ENCODE assay signal across 8 cellular contexts in genomic region chr17:14068542-14069250, GRCh38.
A peak's percentile ranks its signal among the peaks of the same experiment; 100 is the strongest.
DNase-seq lines count a peak whose midpoint lies in the region; ATAC-seq lines count a peak whose summit lies in the region.

No MANE protein-coding gene starts in this region.

- peak overlapping the region; percentile 98 for H3K4me3 Mint-ChIP-seq in T-helper 2 cell treated with Interferon-gamma antibody and Interleukin-4, amounts not matched to agents 5 μg/mL and 100 μg/mL, for 36 hours

- H3K9me3 ChIP-seq in iPS-15b (ENCODE audit: control insufficient read depth, insufficient read depth, low read length) (no peaks in the 10 kb centered on the region), stomach smooth muscle (ENCODE audit: control insufficient read depth in 2 of 2, low read length in 2 of 2) (no peaks in the 10 kb centered on the region)

- DNase-seq in T-helper 2 cell treated with Interferon-gamma antibody and Interleukin-4, amounts not matched to agents 5 μg/mL and 100 μg/mL, for 36 hours (ENCODE audit: low spot score) = no peak
- DNase-seq in NCI-H1694 treated with DMSO at 0.1 percent for 48 hours (lab: John Stamatoyannopoulos, UW) (no peak), head of caudate nucleus (no peak), NCI-H1092 treated with DMSO at 0.1 percent for 48 hours (lab: John Stamatoyannopoulos, UW) (no peak)

- peaks cover 60% of the 10 kb centered on the region for H3K36me3 Mint-ChIP-seq in T-helper 2 cell treated with Interferon-gamma antibody and Interleukin-4, amounts not matched to agents 5 μg/mL and 100 μg/mL, for 36 hours (ENCODE audit: low read depth)

- intact Hi-C loops in head of caudate nucleus (cut with DNase I) = no loop called here

- H3K9me3 Mint-ChIP-seq in T-helper 2 cell treated with Interferon-gamma antibody and Interleukin-4, amounts not matched to agents 5 μg/mL and 100 μg/mL, for 36 hours = peaks cover 10% of the 10 kb centered on the region

- peaks cover 7% of the 10 kb centered on the region for H3K36me3 ChIP-seq in iPS-15b (ENCODE audit: control insufficient read depth, insufficient read depth, low read length)
- no peaks in the 10 kb centered on the region for H3K36me3 ChIP-seq in stomach smooth muscle (ENCODE audit: control insufficient read depth in 2 of 2, insufficient read depth in 2 of 2, low read length in 2 of 2)

- H3K4me1 ChIP-seq in iPS-15b (ENCODE audit: control insufficient read depth, insufficient read depth, low read length) (peaks cover 5% of the 10 kb centered on the region), stomach smooth muscle (ENCODE audit: control insufficient read depth, insufficient read depth, low read length) (peaks cover 12% of the 10 kb centered on the region)

- peak overlapping the region; percentile 75 for H3K27ac ChIP-seq in stomach smooth muscle (ENCODE audit: low read length)

- peaks cover 43% of the 10 kb centered on the region for H3K4me1 Mint-ChIP-seq in T-helper 2 cell treated with Interferon-gamma antibody and Interleukin-4, amounts not matched to agents 5 μg/mL and 100 μg/mL, for 36 hours (ENCODE audit: low read depth)

- H3K9ac ChIP-seq in iPS-15b (ENCODE audit: low read depth, low read length) = peak overlapping the region; percentile 99
- peak overlapping the region in 1 of 2 donors; percentile 90 for H3K9ac ChIP-seq in stomach smooth muscle (ENCODE audit: low read length in 2 of 2)

- ATAC-seq in GM18517 (IDR thresholded peaks at IDR 0.05; ENCODE audit: unreplicated experiment) (peak; percentile 18), HG02798 (IDR thresholded peaks at IDR 0.05; ENCODE audit: poor library complexity, unreplicated experiment) (peak; percentile 17)

- no peaks in the 10 kb centered on the region for H3K27me3 Mint-ChIP-seq in T-helper 2 cell treated with Interferon-gamma antibody and Interleukin-4, amounts not matched to agents 5 μg/mL and 100 μg/mL, for 36 hours (ENCODE audit: low read depth)

- H3K27me3 ChIP-seq in iPS-15b (ENCODE audit: control insufficient read depth, insufficient read depth, low read length) (no peaks in the 10 kb centered on the region), stomach smooth muscle (ENCODE audit: control insufficient read depth in 1 of 2, insufficient read depth in 2 of 2, low read length in 2 of 2) (no peaks in the 10 kb centered on the region)

- peak overlapping the region; percentile 85 for H3K27ac Mint-ChIP-seq in T-helper 2 cell treated with Interferon-gamma antibody and Interleukin-4, amounts not matched to agents 5 μg/mL and 100 μg/mL, for 36 hours

- H3K4me3 ChIP-seq in iPS-15b (ENCODE audit: low read depth, low read length) (peak overlapping the region; percentile 100), stomach smooth muscle (ENCODE audit: low read length in 2 of 2) (peak overlapping the region; percentile 92 to 100)
